8 cellular contexts compared by ENCODE assay signal in genomic region chr19:39479916-39480315, GRCh38. TPM values are rescaled to one million over a fixed set of nuclear protein-coding genes. Genes with fewer than 3 reads are reported as not detected.
DNase-seq lines count a peak whose midpoint lies in the region; ATAC-seq and TF ChIP-seq lines count a peak whose summit lies in the region.

No MANE protein-coding gene starts in this region.

- no peaks in the 10 kb centered on the region for H3K27me3 Mint-ChIP-seq in activated T-cell treated with anti-CD3 and anti-CD28 coated beads, Interleukin-2, amount 50 U/mL, for 72 hours (ENCODE audit: low read depth)
- no peaks in the 10 kb centered on the region for H3K27me3 Mint-ChIP-seq in activated CD8-positive, alpha-beta T cell treated with anti-CD3 and anti-CD28 coated beads for 36 hours

- peaks cover 0 to 42% of the 10 kb centered on the region in 2 donors for H3K36me3 ChIP-seq in left lung
- H3K36me3 ChIP-seq in thyroid gland = peaks cover 7 to 10% of the 10 kb centered on the region in 2 donors

- 26% methylated on average over 10 of the region's 10 CpGs for WGBS in thyroid gland, 2 donors

- no peaks in the 10 kb centered on the region for H3K9me3 Mint-ChIP-seq in activated T-cell treated with anti-CD3 and anti-CD28 coated beads, Interleukin-2, amount 50 U/mL, for 72 hours
- no peaks in the 10 kb centered on the region for H3K9me3 Mint-ChIP-seq in activated CD8-positive, alpha-beta T cell treated with anti-CD3 and anti-CD28 coated beads for 36 hours

- peaks cover 26% of the 10 kb centered on the region for H3K4me1 Mint-ChIP-seq in activated T-cell treated with anti-CD3 and anti-CD28 coated beads, Interleukin-2, amount 50 U/mL, for 72 hours (ENCODE audit: low read depth)
- peaks cover 28% of the 10 kb centered on the region for H3K4me1 Mint-ChIP-seq in activated CD8-positive, alpha-beta T cell treated with anti-CD3 and anti-CD28 coated beads for 36 hours (ENCODE audit: low read depth)

- peaks cover 10 to 26% of the 10 kb centered on the region in 2 donors for H3K4me1 ChIP-seq in left lung
- peaks cover 17 to 20% of the 10 kb centered on the region in 2 donors for H3K4me1 ChIP-seq in thyroid gland

- peak overlapping the region; percentile 96 for H3K27ac Mint-ChIP-seq in activated T-cell treated with anti-CD3 and anti-CD28 coated beads, Interleukin-2, amount 50 U/mL, for 72 hours
- peak overlapping the region; percentile 93 for H3K27ac Mint-ChIP-seq in activated CD8-positive, alpha-beta T cell treated with anti-CD3 and anti-CD28 coated beads for 36 hours

- no peak for TF ChIP-seq POLR2A in thyroid gland (IDR thresholded peaks at IDR 0.05)

- peak overlapping the region; percentile 92 to 94 for H3K4me3 ChIP-seq in left lung
- H3K4me3 ChIP-seq in thyroid gland (replicated peaks in 1 of 3) = peak overlapping the region; percentile 79 to 86 (median 81)

- no peak for TF ChIP-seq CTCF in activated CD8-positive, alpha-beta T cell treated with anti-CD3 and anti-CD28 coated beads for 36 hours (IDR thresholded peaks at IDR 0.05)
- TF ChIP-seq CTCF in left lung (IDR thresholded peaks at IDR 0.05) (no peak), thyroid gland (IDR thresholded peaks at IDR 0.05) (no peak)

- intact Hi-C loops in activated CD8-positive, alpha-beta T cell treated with anti-CD3 and anti-CD28 coated beads for 36 hours (cut with micrococcal nuclease) = loop anchor here (10.0 kb wide), 1 partner anchor 55 kb away; the partner anchor contains the start of gene EID2B
- intact Hi-C loops in left lung (cut with DNase I) = loop anchor here in 1 of 2 donors (10.0 kb wide), 1 partner anchor 55 kb away; the partner anchor contains the start of gene EID2B
- intact Hi-C loops in thyroid gland (cut with DNase I) = no loop called here

- H3K27ac ChIP-seq in left lung (peak overlapping the region; percentile 78 to 84), thyroid gland (peak overlapping the region; percentile 65 to 94 (median 80))

- peak overlapping the region; percentile 94 to 97 for H3K4me3 Mint-ChIP-seq in activated T-cell treated with anti-CD3 and anti-CD28 coated beads, Interleukin-2, amount 50 U/mL, for 72 hours
- H3K4me3 Mint-ChIP-seq in activated CD8-positive, alpha-beta T cell treated with anti-CD3 and anti-CD28 coated beads for 36 hours = peak overlapping the region; percentile 97

- peaks cover 2 to 17% of the 10 kb centered on the region in 2 donors for H3K36me3 Mint-ChIP-seq in activated T-cell treated with anti-CD3 and anti-CD28 coated beads, Interleukin-2, amount 50 U/mL, for 72 hours (ENCODE audit: insufficient read depth in 2 of 2)
- peaks cover 33% of the 10 kb centered on the region for H3K36me3 Mint-ChIP-seq in activated CD8-positive, alpha-beta T cell treated with anti-CD3 and anti-CD28 coated beads for 36 hours (ENCODE audit: low read depth)

- H3K27me3 ChIP-seq in left lung (no peaks in the 10 kb centered on the region), thyroid gland (no peaks in the 10 kb centered on the region)

- CTCF ChIA-PET in activated CD8-positive, alpha-beta T cell treated with anti-CD3 and anti-CD28 coated beads for 36 hours (lab: Charles Lee) = interaction anchor here (0.9 to 1.7 kb wide), 3 partner anchors 23 to 52 kb away, joined by 4 to 5 read pairs (median 4); partner anchors contain the start of gene EID2B

- POLR2A ChIA-PET in activated CD8-positive, alpha-beta T cell treated with anti-CD3 and anti-CD28 coated beads for 36 hours (lab: Charles Lee) = interaction anchor here (0.9 to 3.0 kb wide), 4 partner anchors 31 to 75 kb away, joined by 3 to 7 read pairs (median 3); partner anchors contain the start of genes RPS16 and SUPT5H

- H3K9me3 ChIP-seq in left lung = no peaks in the 10 kb centered on the region
- no peaks in the 10 kb centered on the region for H3K9me3 ChIP-seq in thyroid gland

- DNase-seq in activated T-cell treated with anti-CD3 and anti-CD28 coated beads, Interleukin-2, amount 50 U/mL, for 72 hours = no peak
- DNase-seq in activated T-cell treated with anti-CD3 and anti-CD28 coated beads, Interleukin-2, amount 50 U/mL, for 1 hour = no peak
- no peak for DNase-seq in activated CD8-positive, alpha-beta T cell treated with anti-CD3 and anti-CD28 coated beads for 36 hours
- DNase-seq in left lung = no peak
- no peak for DNase-seq in thyroid gland
- no peak for DNase-seq in HuH-7 (ENCODE audit: low spot score)
- no peak for DNase-seq in NCI-H526 treated with DMSO at 0.1 percent for 48 hours (lab: John Stamatoyannopoulos, UW)
- no peak for DNase-seq in NCI-H2029 (lab: John Stamatoyannopoulos, UW)

- no peak for ATAC-seq in activated T-cell treated with anti-CD3 and anti-CD28 coated beads, Interleukin-2, amount 50 U/mL, for 72 hours (replicated peaks in 1 of 2)
- ATAC-seq in activated CD8-positive, alpha-beta T cell treated with anti-CD3 and anti-CD28 coated beads for 36 hours = no peak
- ATAC-seq in left lung = no peak

RNA-seq across cellular contexts. Expression of gene TIMM50, which starts 0.7 kb away (rescaled TPM):
- 10 to 100 TPM; 52.4 to 55.8 TPM for total RNA-seq in activated T-cell treated with anti-CD3 and anti-CD28 coated beads, Interleukin-2, amount 50 U/mL, for 72 hours
- total RNA-seq in activated CD8-positive, alpha-beta T cell treated with anti-CD3 and anti-CD28 coated beads for 36 hours = 100 to 1,000 TPM; 108 to 114 TPM
- total RNA-seq in left lung = 10 to 100 TPM; 46.0 to 60.3 TPM
- 10 to 100 TPM; 74.4 to 86.5 (median 84.5) TPM for total RNA-seq in thyroid gland

RNA-seq across cellular contexts. Expression of gene DLL3, which starts 18.8 kb away (rescaled TPM):
- total RNA-seq in activated T-cell treated with anti-CD3 and anti-CD28 coated beads, Interleukin-2, amount 50 U/mL, for 72 hours = 1 to 10 TPM in 1 of 2 donors, under 1 TPM in 1; 0.72 to 1.1 TPM
- 1 to 10 TPM; 1.3 to 1.6 TPM for total RNA-seq in activated CD8-positive, alpha-beta T cell treated with anti-CD3 and anti-CD28 coated beads for 36 hours
- under 1 TPM in 1 of 2 donors, not detected in 1; 0.12 TPM for total RNA-seq in left lung
- under 1 TPM in 1 of 4 donors, not detected in 3; 0.56 TPM for total RNA-seq in thyroid gland

RNA-seq across cellular contexts. Expression of gene SUPT5H, which starts 34.5 kb away (rescaled TPM):
- total RNA-seq in activated T-cell treated with anti-CD3 and anti-CD28 coated beads, Interleukin-2, amount 50 U/mL, for 72 hours = 100 to 1,000 TPM; 192 to 201 TPM
- total RNA-seq in activated CD8-positive, alpha-beta T cell treated with anti-CD3 and anti-CD28 coated beads for 36 hours = 100 to 1,000 TPM; 127 to 141 TPM
- total RNA-seq in left lung = 100 to 1,000 TPM in 1 of 2 donors, 10 to 100 TPM in 1; 93.6 to 102 TPM
- 100 to 1,000 TPM in 2 of 4 donors, 10 to 100 TPM in 2; 93.6 to 203 (median 116) TPM for total RNA-seq in thyroid gland

RNA-seq across cellular contexts. Expression of gene SELENOV, which starts 35.0 kb away (rescaled TPM):
- total RNA-seq in activated T-cell treated with anti-CD3 and anti-CD28 coated beads, Interleukin-2, amount 50 U/mL, for 72 hours = not detected
- total RNA-seq in activated CD8-positive, alpha-beta T cell treated with anti-CD3 and anti-CD28 coated beads for 36 hours = not detected
- not detected for total RNA-seq in left lung
- 1 to 10 TPM; 2.5 to 4.4 (median 3.3) TPM for total RNA-seq in thyroid gland

RNA-seq across cellular contexts. Expression of gene RPS16, which starts 44.2 kb away (rescaled TPM):
- total RNA-seq in activated T-cell treated with anti-CD3 and anti-CD28 coated beads, Interleukin-2, amount 50 U/mL, for 72 hours = 1,000 to 10,000 TPM; 3,177 to 3,644 TPM
- 1,000 to 10,000 TPM; 3,249 to 3,324 TPM for total RNA-seq in activated CD8-positive, alpha-beta T cell treated with anti-CD3 and anti-CD28 coated beads for 36 hours
- total RNA-seq in left lung (1,000 to 10,000 TPM; 1,507 to 1,549 TPM), thyroid gland (1,000 to 10,000 TPM in 2 of 4 donors, 100 to 1,000 TPM in 2; 919 to 2,686 (median 1,277) TPM)
